In the genomic region with DNA sequence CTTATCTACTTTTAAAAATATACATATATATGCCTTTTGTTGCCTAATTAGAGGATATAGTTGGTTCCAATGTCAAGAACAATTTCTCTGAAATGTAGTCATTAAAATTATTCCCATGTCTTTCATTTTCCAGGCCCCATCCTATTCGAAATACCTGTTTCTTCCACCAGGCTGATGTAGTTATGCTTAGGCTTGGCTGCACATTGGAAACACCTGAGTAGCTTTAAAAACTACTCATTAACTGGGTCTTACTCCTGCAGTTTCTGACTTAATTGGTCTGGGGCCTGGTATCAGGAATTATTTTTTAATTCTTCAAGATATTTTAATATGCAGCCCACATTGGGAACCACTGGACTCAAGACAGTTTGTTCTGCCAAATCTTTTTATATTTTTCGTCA, we compare ENCODE assay signal across 11 cellular contexts. TPM values are rescaled to one million over a fixed set of nuclear protein-coding genes. Genes with fewer than 3 reads are reported as not detected.
DNase-seq lines count a peak whose midpoint lies in the region; ATAC-seq and TF ChIP-seq lines count a peak whose summit lies in the region.
"Had no signal": no experiment of that assay in that cellular context is flagged by ENCODE, and none has a peak within 500 bp of the region (broad histone marks: within the 10 kb centered on the region; RNA-seq: fewer than 3 reads in every experiment).

No MANE protein-coding gene starts in this region.

- H3K27ac ChIP-seq in BLaER1 (peak overlapping the region; percentile 87), IMR-90 (ENCODE audit: insufficient read depth, low read length) (no peak overlapping the region), thyroid gland (no peak overlapping the region)

- no TSS peak for BruUV-seq in IMR-90 (replicated peaks; lab: Mats Ljungman, UMichigan)

- intact Hi-C loops in IMR-90 (cut with micrococcal nuclease) (no loop called here), thyroid gland (cut with DNase I) (no loop called here)

- H2AK5ac ChIP-seq in IMR-90 (ENCODE audit: low read depth, low read length): peak overlapping the region; percentile 48; the same call in 1 of the 2 replicates

- H3K27ac Mint-ChIP-seq in central memory CD8-positive, alpha-beta T cell (ENCODE audit: low read depth): peak overlapping the region; percentile 87
- no peak overlapping the region for H3K27ac Mint-ChIP-seq in neural crest cell (ENCODE audit: unreplicated experiment)

- H4K8ac ChIP-seq in IMR-90 (ENCODE audit: low read depth in 2 of 2, low read length in 2 of 2): peak overlapping the region; percentile 25 to 70; a peak in 3 of 4 replicates

- DNase-seq in IMR-90 (no peak), neural crest cell (ENCODE audit: low read depth, low spot score) (no peak), thyroid gland (no peak)
- DNase-seq in central memory CD8-positive, alpha-beta T cell (ENCODE audit: low spot score in 2 of 2): no peak
- no peak for DNase-seq in NK-92 treated with Interleukin-12 subunit alpha and Interleukin-12 subunit beta, amount 100 ng/mL, for 24 hours (lab: John Stamatoyannopoulos, UW)
- DNase-seq in effector CD4-positive, alpha-beta T cell: no peak
- DNase-seq: NCI-H446; occipital lobe; stimulated activated naive CD4-positive, alpha-beta T cell treated with Interleukin-2 at 50 U/mL for 16 hours had no signal

- no peak overlapping the region for H3K4me3 Mint-ChIP-seq in central memory CD8-positive, alpha-beta T cell
- H3K4me3 Mint-ChIP-seq in neural crest cell: no peak overlapping the region

- in situ Hi-C loops in IMR-90 (cut with MboI; ENCODE audit: low sequenced_read_pairs): no loop called here

- H2AFZ ChIP-seq in IMR-90 (replicated peaks; ENCODE audit: low read length, poor library complexity): no peak overlapping the region

- peak overlapping the region; percentile 67 for H3K14ac ChIP-seq in IMR-90 (replicated peaks; ENCODE audit: low read depth, low read length)

- peaks cover 49% of the 10 kb centered on the region for H3K36me3 Mint-ChIP-seq in central memory CD8-positive, alpha-beta T cell (ENCODE audit: insufficient read depth)
- H3K36me3 Mint-ChIP-seq in neural crest cell (ENCODE audit: low read depth): peaks cover 21% of the 10 kb centered on the region

- peak overlapping the region; percentile 73; the same call in 1 of the 2 replicates for H3K18ac ChIP-seq in IMR-90 (ENCODE audit: low read depth, low read length)

- no peak overlapping the region for H3K4me3 ChIP-seq in BLaER1
- no peak overlapping the region for H3K4me3 ChIP-seq in IMR-90 (ENCODE audit: insufficient read depth, low read depth, low read length)
- H3K4me3 ChIP-seq in thyroid gland (replicated peaks in 1 of 3): no peak overlapping the region

- no peak overlapping the region for H2AK9ac ChIP-seq in IMR-90 (replicated peaks; ENCODE audit: low read depth, low read length, poor library complexity)

- no CpG with 5 or more reads among the region's 2 CpGs for WGBS in IMR-90 (ENCODE audit: extremely low coverage in 2 of 2, insufficient read length in 1 of 2), 2 experiments
- 90 to 91% methylated on average over 2 of the region's 2 CpGs for WGBS in thyroid gland, 2 donors

- dilution Hi-C loops in IMR-90 (cut with HindIII; ENCODE audit: low sequenced_read_pairs, unreplicated experiment): no loop called here

- H3K9me1 ChIP-seq in IMR-90 (ENCODE audit: insufficient read depth, low read length): peaks cover 14% of the 10 kb centered on the region

- H3K4me1 ChIP-seq in BLaER1 (peaks cover 100% of the 10 kb centered on the region), IMR-90 (ENCODE audit: control insufficient read depth, insufficient read depth, low read length) (peaks cover 27% of the 10 kb centered on the region), thyroid gland (peaks cover 13 to 43% of the 10 kb centered on the region in 2 donors)

- no peak for ATAC-seq in IMR-90 (ENCODE audit: low read depth)
- no peak for ATAC-seq in central memory CD8-positive, alpha-beta T cell (replicated peaks; ENCODE audit: extremely low read depth, poor library complexity, severe bottlenecking)
- ATAC-seq in HG02840 (IDR thresholded peaks at IDR 0.05; ENCODE audit: low FRiP score, unreplicated experiment): no peak

- H3K27me3 ChIP-seq in BLaER1: no peaks in the 10 kb centered on the region
- no peaks in the 10 kb centered on the region for H3K27me3 ChIP-seq in IMR-90 (ENCODE audit: control insufficient read depth, insufficient read depth, low read length)
- H3K27me3 ChIP-seq in thyroid gland: no peaks in the 10 kb centered on the region

- peak overlapping the region; percentile 56; the same call in 1 of the 2 replicates for H4K5ac ChIP-seq in IMR-90 (ENCODE audit: low read depth, low read length)

- POLR2A ChIA-PET in IMR-90 (lab: Charles Lee; ENCODE audit: unreplicated experiment): no interaction called here

- no peak overlapping the region; the same call in 1 of the 2 replicates for H3K23ac ChIP-seq in IMR-90 (ENCODE audit: low read depth, low read length)

- peaks cover 40 to 59% of the 10 kb centered on the region in 2 experiments for H3K79me1 ChIP-seq in IMR-90 (ENCODE audit: low read depth in 1 of 2, low read length in 2 of 2)

- H3K4ac ChIP-seq in IMR-90 (ENCODE audit: low read depth, low read length): peak overlapping the region; percentile 74

- no peaks in the 10 kb centered on the region for H3K27me3 Mint-ChIP-seq in central memory CD8-positive, alpha-beta T cell
- no peaks in the 10 kb centered on the region for H3K27me3 Mint-ChIP-seq in neural crest cell (ENCODE audit: low read depth)

- no peaks in the 10 kb centered on the region for H3K9me3 Mint-ChIP-seq in central memory CD8-positive, alpha-beta T cell
- H3K9me3 Mint-ChIP-seq in neural crest cell: no peaks in the 10 kb centered on the region

- H3K56ac ChIP-seq in IMR-90 (ENCODE audit: extremely low read depth, insufficient read depth, low read length): no peak overlapping the region

- H3K9me3 ChIP-seq in BLaER1 (no peaks in the 10 kb centered on the region), IMR-90 (ENCODE audit: control insufficient read depth, insufficient read depth, low read length) (no peaks in the 10 kb centered on the region), thyroid gland (no peaks in the 10 kb centered on the region)

- H3K4me1 Mint-ChIP-seq in central memory CD8-positive, alpha-beta T cell: peaks cover 90% of the 10 kb centered on the region
- peaks cover 28% of the 10 kb centered on the region for H3K4me1 Mint-ChIP-seq in neural crest cell

- TF ChIP-seq CTCF in IMR-90 (conservative IDR thresholded peaks at IDR 0.05; ENCODE audit: low read depth, low read length) (no peak), neural crest cell (conservative IDR thresholded peaks at IDR 0.05) (peak; percentile 14), thyroid gland (IDR thresholded peaks at IDR 0.05) (peak in 1 of 6 experiments; percentile 7)

- CTCF ChIA-PET in IMR-90 (lab: Yijun Ruan, JAX): no interaction called here

- peak overlapping the region; percentile 72; the same call in 1 of the 3 replicates for H2BK15ac ChIP-seq in IMR-90 (ENCODE audit: low read depth, low read length)

- H2BK5ac ChIP-seq in IMR-90 (ENCODE audit: low read depth, low read length, poor library complexity, severe bottlenecking): peak overlapping the region; percentile 99

- H2BK120ac ChIP-seq in IMR-90 (ENCODE audit: low read depth, low read length): peak overlapping the region; percentile 69

- peak overlapping the region; percentile 84 for H2BK20ac ChIP-seq in IMR-90 (ENCODE audit: low read depth, low read length)

- H3K4me2 ChIP-seq in BLaER1 (peak overlapping the region; percentile 79), IMR-90 (ENCODE audit: low read depth, low read length) (no peak overlapping the region)

- H3K9ac ChIP-seq in BLaER1 (no peak overlapping the region), IMR-90 (ENCODE audit: low read depth, low read length) (no peak overlapping the region)

- TF ChIP-seq POLR2A in IMR-90 (IDR thresholded peaks at IDR 0.05; ENCODE audit: low read depth, low read length): no peak
- TF ChIP-seq POLR2A in thyroid gland (IDR thresholded peaks at IDR 0.05): no peak

- H4K20me1 ChIP-seq in BLaER1 (peaks cover 59% of the 10 kb centered on the region; the same call in 1 of the 2 replicates), IMR-90 (ENCODE audit: insufficient read depth, low read length) (no peaks in the 10 kb centered on the region; the same call in 1 of the 2 replicates)

- H3K36me3 ChIP-seq in BLaER1 (peaks cover 57% of the 10 kb centered on the region), IMR-90 (ENCODE audit: control insufficient read depth, insufficient read depth, low read length) (peaks cover 15% of the 10 kb centered on the region), thyroid gland (peaks cover 0 to 4% of the 10 kb centered on the region in 2 donors)

- peak overlapping the region; percentile 82 for H4K91ac ChIP-seq in IMR-90 (ENCODE audit: insufficient read depth, low read depth, low read length)

- no peak for TF ChIP-seq RAD21 in IMR-90 (IDR thresholded peaks at IDR 0.05; ENCODE audit: low read length)

TF ChIP-seq in IMR-90, 13 proteins besides CTCF, POLR2A, EP300 and RAD21 (continues in another document):
- TF ChIP-seq NFE2L2 (IDR thresholded peaks at IDR 0.05; ENCODE audit: low read depth, low read length) (no peak), MXI1 (IDR thresholded peaks at IDR 0.05; ENCODE audit: borderline replicate concordance, low read depth, low read length) (no peak), RFX5 (IDR thresholded peaks at IDR 0.05; ENCODE audit: low read depth, low read length) (no peak), CEBPB (IDR thresholded peaks at IDR 0.05; ENCODE audit: low read depth, low read length) (no peak), FOS (IDR thresholded peaks at IDR 0.05; ENCODE audit: low read depth, low read length) (no peak), MAFK (IDR thresholded peaks at IDR 0.05; ENCODE audit: low read depth, low read length) (no peak), SMC3 (IDR thresholded peaks at IDR 0.05; ENCODE audit: low read depth, low read length) (no peak)
- TF ChIP-seq, protein P1, sequence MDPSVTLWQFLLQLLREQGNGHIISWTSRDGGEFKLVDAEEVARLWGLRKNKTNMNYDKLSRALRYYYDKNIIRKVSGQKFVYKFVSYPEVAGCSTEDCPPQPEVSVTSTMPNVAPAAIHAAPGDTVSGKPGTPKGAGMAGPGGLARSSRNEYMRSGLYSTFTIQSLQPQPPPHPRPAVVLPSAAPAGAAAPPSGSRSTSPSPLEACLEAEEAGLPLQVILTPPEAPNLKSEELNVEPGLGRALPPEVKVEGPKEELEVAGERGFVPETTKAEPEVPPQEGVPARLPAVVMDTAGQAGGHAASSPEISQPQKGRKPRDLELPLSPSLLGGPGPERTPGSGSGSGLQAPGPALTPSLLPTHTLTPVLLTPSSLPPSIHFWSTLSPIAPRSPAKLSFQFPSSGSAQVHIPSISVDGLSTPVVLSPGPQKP (IDR thresholded peaks at IDR 0.05; ENCODE audit: borderline replicate concordance, low read depth, low read length): no peak

RNA-seq across cellular contexts. Expression of a gene that starts 53.7 kb away (rescaled TPM):
- total RNA-seq in IMR-90 (2012; rRNA removed): 87.5 and 89.7 TPM in 2 replicates
- polyA plus RNA-seq in IMR-90 (2012; rRNA removed): 58.1 and 63.7 TPM in 2 replicates
- polyA plus RNA-seq in IMR-90 (2012; cell fraction: cytosol; rRNA removed): 34.9 and 52.0 TPM in 2 replicates
- polyA plus RNA-seq in IMR-90 (2012; cell fraction: nucleus; rRNA removed; ENCODE audit: low replicate concordance): 17.3 and 35.9 TPM in 2 replicates
- total RNA-seq in neural crest cell: 8.5 and 8.7 TPM in 2 replicates
- 100 to 1,000 TPM; 120 to 418 (median 218) TPM for total RNA-seq in thyroid gland
